ENCODE assay signal across 19 cellular contexts in the genomic region with DNA sequence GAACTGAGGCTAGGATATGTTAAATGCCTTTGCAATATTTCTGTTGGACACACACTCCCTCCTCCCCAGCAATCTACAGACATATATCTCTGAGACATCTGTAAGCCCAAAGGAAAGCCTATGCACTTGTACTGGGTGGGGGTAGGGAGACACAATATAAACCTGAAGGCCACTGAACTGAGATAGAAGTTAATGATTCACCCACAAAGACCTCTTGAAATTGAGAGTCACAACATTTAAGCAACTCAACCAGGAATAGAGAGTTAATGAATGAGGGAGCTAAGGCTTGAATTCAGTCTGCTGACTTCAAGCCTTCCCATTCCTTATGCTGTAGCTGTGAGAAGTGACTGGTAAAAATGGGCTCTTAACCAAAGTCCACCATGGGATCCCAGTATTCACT. TPM values are rescaled to one million over a fixed set of nuclear protein-coding genes. Genes with fewer than 3 reads are reported as not detected.
"Had no signal": no experiment of that assay in that cellular context is flagged by ENCODE, and none has a peak within 500 bp of the region (broad histone marks: within the 10 kb centered on the region; RNA-seq: fewer than 3 reads in every experiment).

No MANE protein-coding gene starts in this region.

- H3K36me3 Mint-ChIP-seq: activated CD4-positive, alpha-beta memory T cell treated with anti-CD3 and anti-CD28 coated beads for 36 hours; activated naive CD4-positive, alpha-beta T cell treated with anti-CD3 and anti-CD28 coated beads, Interleukin-2, amount 10 ng/mL, durations not matched to agents 7 days and 5 days; memory B cell; stimulated activated effector memory CD8-positive, alpha-beta T cell treated with anti-CD3 and anti-CD28 coated beads, Interleukin-12 subunit alpha, Interleukin-12 subunit beta, amount 100 ng/mL, for 72 hours had no signal

- ATAC-seq: heart right ventricle; sciatic nerve; stimulated activated effector memory CD8-positive, alpha-beta T cell treated with anti-CD3 and anti-CD28 coated beads, Interleukin-12 subunit alpha, Interleukin-12 subunit beta, amount 100 ng/mL, for 72 hours had no signal

- H3K4me3 Mint-ChIP-seq: activated B cell treated with CpG ODN at 0.5 μM for 24 hours; activated CD4-positive, alpha-beta memory T cell treated with anti-CD3 and anti-CD28 coated beads for 36 hours; activated naive CD4-positive, alpha-beta T cell treated with anti-CD3 and anti-CD28 coated beads, Interleukin-2, amount 10 ng/mL, durations not matched to agents 7 days and 5 days; memory B cell; stimulated activated effector memory CD8-positive, alpha-beta T cell treated with anti-CD3 and anti-CD28 coated beads, Interleukin-12 subunit alpha, Interleukin-12 subunit beta, amount 100 ng/mL, for 72 hours had no signal

- H3K27me3 Mint-ChIP-seq: activated naive CD4-positive, alpha-beta T cell treated with anti-CD3 and anti-CD28 coated beads, Interleukin-2, amount 10 ng/mL, durations not matched to agents 7 days and 5 days had no signal

- H3K4me1 Mint-ChIP-seq: activated B cell treated with CpG ODN at 0.5 μM for 24 hours; activated naive CD4-positive, alpha-beta T cell treated with anti-CD3 and anti-CD28 coated beads, Interleukin-2, amount 10 ng/mL, durations not matched to agents 7 days and 5 days; memory B cell; stimulated activated effector memory CD8-positive, alpha-beta T cell treated with anti-CD3 and anti-CD28 coated beads, Interleukin-12 subunit alpha, Interleukin-12 subunit beta, amount 100 ng/mL, for 72 hours had no signal

- DNase-seq: activated B cell treated with CpG ODN at 0.5 μM for 24 hours; activated CD4-positive, alpha-beta memory T cell treated with anti-CD3 and anti-CD28 coated beads for 36 hours; activated CD4-positive, alpha-beta T cell treated with anti-CD3 and anti-CD28 coated beads for 48 hours; activated effector memory CD4-positive, alpha-beta T cell treated with anti-CD3 and anti-CD28 coated beads, Interleukin-2, amount 50 U/mL, for 16 hours; activated naive CD4-positive, alpha-beta T cell treated with anti-CD3 and anti-CD28 coated beads, Interleukin-2, amount 10 ng/mL, durations not matched to agents 7 days and 5 days; cerebellar nuclear complex; heart right ventricle; islet precursor cell; nucleus accumbens; small intestine; stimulated activated CD4-positive, alpha-beta T cell treated with anti-CD3 and anti-CD28 coated beads, Interleukin-2, amount 100 ng/mL, for 24 hours; T-helper 9 cell; testis; trophoblast cell; uterus had no signal

- H3K27ac Mint-ChIP-seq: activated B cell treated with CpG ODN at 0.5 μM for 24 hours; activated CD4-positive, alpha-beta memory T cell treated with anti-CD3 and anti-CD28 coated beads for 36 hours; activated naive CD4-positive, alpha-beta T cell treated with anti-CD3 and anti-CD28 coated beads, Interleukin-2, amount 10 ng/mL, durations not matched to agents 7 days and 5 days; memory B cell; stimulated activated effector memory CD8-positive, alpha-beta T cell treated with anti-CD3 and anti-CD28 coated beads, Interleukin-12 subunit alpha, Interleukin-12 subunit beta, amount 100 ng/mL, for 72 hours had no signal

RNA-seq across cellular contexts. Expression of a gene that starts 5.0 kb away (rescaled TPM):
- polyA plus RNA-seq: heart right ventricle, neural cell, small intestine had no signal

RNA-seq across cellular contexts. Expression of a gene that starts 12.5 kb away (rescaled TPM):
- polyA plus RNA-seq: heart right ventricle, neural cell, small intestine had no signal
